ENCODE assay signal across 17 cellular contexts in genomic region chr16:15610369-15610871, GRCh38. TPM values are rescaled to one million over a fixed set of nuclear protein-coding genes. Genes with fewer than 3 reads are reported as not detected.
DNase-seq lines count a peak whose midpoint lies in the region; ATAC-seq and TF ChIP-seq lines count a peak whose summit lies in the region.
"Had no signal": no experiment of that assay in that cellular context is flagged by ENCODE, and none has a peak within 500 bp of the region (broad histone marks: within the 10 kb centered on the region; RNA-seq: fewer than 3 reads in every experiment).

No MANE protein-coding gene starts in this region.

- POLR2A ChIA-PET in activated CD4-positive, alpha-beta memory T cell treated with anti-CD3 and anti-CD28 coated beads for 36 hours (lab: Charles Lee), result interaction anchor here (0.7 to 1.0 kb wide), 3 partner anchors 10 to 444 kb away, joined by 3 read pairs; no protein-coding TSS in a partner anchor
- POLR2A ChIA-PET in activated CD4-positive, alpha-beta memory T cell treated with anti-CD3 and anti-CD28 coated beads, Interleukin-2, amount 10 ng/mL, durations not matched to agents 7 days and 5 days (lab: Charles Lee), result interaction anchor here (0.7 kb wide), 1 partner anchor 32 kb away, joined by 3 read pairs; the partner anchor contains the start of gene MARF1
- POLR2A ChIA-PET in naive thymus-derived CD4-positive, alpha-beta T cell (lab: Charles Lee), result interaction anchor here (0.6 kb wide), 1 partner anchor 15 kb away, joined by 4 read pairs; no protein-coding TSS in a partner anchor

- H3K27ac ChIP-seq in GM23248 (0 out of 2 replicates have a peak overlapping the region, but pooled peaks have one; percentile 1), brain microvascular endothelial cell (peak overlapping the region; percentile 14)
- H3K27ac ChIP-seq in naive thymus-derived CD4-positive, alpha-beta T cell (ENCODE audit: low read depth, low read length), result no peak overlapping the region
- H3K27ac ChIP-seq: KMS-11, prostate gland had no signal

- H3K4me1 Mint-ChIP-seq in activated CD4-positive, alpha-beta memory T cell treated with anti-CD3 and anti-CD28 coated beads for 36 hours (ENCODE audit: low read depth), result peaks cover 10% of the 10 kb centered on the region
- peaks cover 7% of the 10 kb centered on the region for H3K4me1 Mint-ChIP-seq in activated CD4-positive, alpha-beta memory T cell treated with anti-CD3 and anti-CD28 coated beads, Interleukin-2, amount 10 ng/mL, durations not matched to agents 7 days and 5 days
- H3K4me1 Mint-ChIP-seq in naive thymus-derived CD4-positive, alpha-beta T cell, result peaks cover 0 to 15% (median 4%) of the 10 kb centered on the region in 7 donors
- H3K4me1 Mint-ChIP-seq: nephron had no signal

- no peaks in the 10 kb centered on the region for H3K79me2 ChIP-seq in GM23248 (ENCODE audit: insufficient read depth)

- H3K4me3 ChIP-seq in GM23248 (no peak overlapping the region), brain microvascular endothelial cell (ENCODE audit: low read depth, low read length) (no peak overlapping the region)
- no peak overlapping the region for H3K4me3 ChIP-seq in naive thymus-derived CD4-positive, alpha-beta T cell (ENCODE audit: low read length)
- H3K4me3 ChIP-seq: lung, prostate gland had no signal

- in situ Hi-C loops in GM23248 (cut with MboI) (no loop called here), brain microvascular endothelial cell (cut with HindIII; ENCODE audit: low pct_ligation_motif_present, low sequenced_read_pairs) (no loop called here)

- no peak overlapping the region for H3K9ac ChIP-seq in GM23248
- H3K9ac ChIP-seq: KMS-11 had no signal

- no peaks in the 10 kb centered on the region for H3K9me2 ChIP-seq in GM23248 (ENCODE audit: insufficient read depth)

- peaks cover 9% of the 10 kb centered on the region for H3K4me1 ChIP-seq in GM23248 (ENCODE audit: insufficient read depth)
- no peaks in the 10 kb centered on the region for H3K4me1 ChIP-seq in naive thymus-derived CD4-positive, alpha-beta T cell (ENCODE audit: control insufficient read depth in 2 of 2, insufficient read depth in 2 of 2, low read length in 2 of 2)
- H3K4me1 ChIP-seq: prostate gland had no signal

- no peak for TF ChIP-seq CTCF in brain microvascular endothelial cell (IDR thresholded peaks at IDR 0.05; ENCODE audit: low read depth, low read length, missing control alignments)

- 80 to 81% methylated on average over 10 of the region's 10 CpGs for WGBS in GM23248 (ENCODE audit: low coverage in 1 of 2, low lambda C conversion rate in 2 of 2, missing lambda C conversion rate in 2 of 2), 2 experiments

- peak; percentile 55 for DNase-seq in activated CD4-positive, alpha-beta memory T cell treated with anti-CD3 and anti-CD28 coated beads for 36 hours
- no peak for DNase-seq in activated CD4-positive, alpha-beta memory T cell treated with anti-CD3 and anti-CD28 coated beads, Interleukin-2, amount 10 ng/mL, durations not matched to agents 7 days and 5 days
- DNase-seq in GM23248 (peak; percentile 75), brain microvascular endothelial cell (peak; percentile 47), myocyte (ENCODE audit: low read depth) (peak; percentile 43), DMS114 treated with DMSO at 0.1 percent for 48 hours (lab: John Stamatoyannopoulos, UW; ENCODE audit: unreplicated experiment) (no peak)
- no peak for DNase-seq in naive thymus-derived CD4-positive, alpha-beta T cell
- DNase-seq: activated CD8-positive, alpha-beta memory T cell treated with anti-CD3 and anti-CD28 coated beads, Interleukin-2, amount 10 ng/mL, durations not matched to agents 7 days and 5 days; CD8-positive, alpha-beta memory T cell; NCI-H2171 treated with DMSO at 0.1 percent for 48 hours; NCI-H774; stimulated activated CD4-positive, alpha-beta T cell treated with anti-CD3 and anti-CD28 coated beads, Interleukin-12 subunit alpha, Interleukin-12 subunit beta, amount 100 ng/mL, for 4 hours had no signal

- no peaks in the 10 kb centered on the region for H3K9me3 ChIP-seq in GM23248 (ENCODE audit: low read depth)
- H3K9me3 ChIP-seq in naive thymus-derived CD4-positive, alpha-beta T cell (ENCODE audit: control insufficient read depth in 2 of 3, low read length in 3 of 3), result no peaks in the 10 kb centered on the region
- H3K9me3 ChIP-seq: prostate gland had no signal

- no peaks in the 10 kb centered on the region for H3K9me3 Mint-ChIP-seq in activated CD4-positive, alpha-beta memory T cell treated with anti-CD3 and anti-CD28 coated beads for 36 hours
- no peaks in the 10 kb centered on the region for H3K9me3 Mint-ChIP-seq in activated CD4-positive, alpha-beta memory T cell treated with anti-CD3 and anti-CD28 coated beads, Interleukin-2, amount 10 ng/mL, durations not matched to agents 7 days and 5 days
- no peaks in the 10 kb centered on the region for H3K9me3 Mint-ChIP-seq in naive thymus-derived CD4-positive, alpha-beta T cell
- H3K9me3 Mint-ChIP-seq: CD8-positive, alpha-beta memory T cell; nephron had no signal

- H3K27ac Mint-ChIP-seq in activated CD4-positive, alpha-beta memory T cell treated with anti-CD3 and anti-CD28 coated beads for 36 hours, result peak overlapping the region; percentile 70
- no peak overlapping the region for H3K27ac Mint-ChIP-seq in activated CD4-positive, alpha-beta memory T cell treated with anti-CD3 and anti-CD28 coated beads, Interleukin-2, amount 10 ng/mL, durations not matched to agents 7 days and 5 days
- H3K27ac Mint-ChIP-seq in naive thymus-derived CD4-positive, alpha-beta T cell, result peak overlapping the region in 3 of 9 donors; percentile 18 to 51 (median 43)
- H3K27ac Mint-ChIP-seq: activated CD8-positive, alpha-beta memory T cell treated with anti-CD3 and anti-CD28 coated beads, Interleukin-2, amount 10 ng/mL, durations not matched to agents 7 days and 5 days; nephron had no signal

- no peaks in the 10 kb centered on the region for H3K27me3 Mint-ChIP-seq in activated CD4-positive, alpha-beta memory T cell treated with anti-CD3 and anti-CD28 coated beads for 36 hours
- no peaks in the 10 kb centered on the region for H3K27me3 Mint-ChIP-seq in activated CD4-positive, alpha-beta memory T cell treated with anti-CD3 and anti-CD28 coated beads, Interleukin-2, amount 10 ng/mL, durations not matched to agents 7 days and 5 days
- no peaks in the 10 kb centered on the region for H3K27me3 Mint-ChIP-seq in naive thymus-derived CD4-positive, alpha-beta T cell
- H3K27me3 Mint-ChIP-seq: activated CD8-positive, alpha-beta memory T cell treated with anti-CD3 and anti-CD28 coated beads, Interleukin-2, amount 10 ng/mL, durations not matched to agents 7 days and 5 days; CD8-positive, alpha-beta memory T cell had no signal

- H3K36me3 Mint-ChIP-seq in activated CD4-positive, alpha-beta memory T cell treated with anti-CD3 and anti-CD28 coated beads for 36 hours, result peaks cover 53% of the 10 kb centered on the region
- peaks cover 76% of the 10 kb centered on the region for H3K36me3 Mint-ChIP-seq in activated CD4-positive, alpha-beta memory T cell treated with anti-CD3 and anti-CD28 coated beads, Interleukin-2, amount 10 ng/mL, durations not matched to agents 7 days and 5 days (ENCODE audit: low read depth)
- H3K36me3 Mint-ChIP-seq in naive thymus-derived CD4-positive, alpha-beta T cell, result peaks cover 19 to 65% (median 44%) of the 10 kb centered on the region in 5 donors

- H3K27me3 ChIP-seq in GM23248 (replicated peaks; ENCODE audit: insufficient read depth) (no peaks in the 10 kb centered on the region), brain microvascular endothelial cell (replicated peaks) (no peaks in the 10 kb centered on the region)
- no peaks in the 10 kb centered on the region for H3K27me3 ChIP-seq in naive thymus-derived CD4-positive, alpha-beta T cell (ENCODE audit: control insufficient read depth in 2 of 2, insufficient read depth in 2 of 2, low read length in 2 of 2)

- H3K36me3 ChIP-seq in GM23248 (ENCODE audit: low read depth), result peaks cover 38% of the 10 kb centered on the region
- peaks cover 31% of the 10 kb centered on the region for H3K36me3 ChIP-seq in brain microvascular endothelial cell (replicated peaks)
- H3K36me3 ChIP-seq in naive thymus-derived CD4-positive, alpha-beta T cell (ENCODE audit: control insufficient read depth in 2 of 3, insufficient read depth in 3 of 3, low read length in 3 of 3), result peaks cover 27 to 88% (median 28%) of the 10 kb centered on the region in 3 experiments
- H3K36me3 ChIP-seq: prostate gland had no signal

- no peak overlapping the region for H2AFZ ChIP-seq in GM23248

- no peak overlapping the region for H3K4me2 ChIP-seq in GM23248 (ENCODE audit: unreplicated experiment)
- H3K4me2 ChIP-seq: KMS-11 had no signal

- no peaks in the 10 kb centered on the region for H4K20me1 ChIP-seq in GM23248 (ENCODE audit: insufficient read depth)

- no peak for ATAC-seq in HG02610 (IDR thresholded peaks at IDR 0.05; ENCODE audit: unreplicated experiment)
- no peak for ATAC-seq in naive thymus-derived CD4-positive, alpha-beta T cell
- ATAC-seq: activated CD8-positive, alpha-beta memory T cell treated with anti-CD3 and anti-CD28 coated beads, Interleukin-2, amount 10 ng/mL, durations not matched to agents 7 days and 5 days had no signal

- CTCF ChIA-PET in activated CD4-positive, alpha-beta memory T cell treated with anti-CD3 and anti-CD28 coated beads for 36 hours (lab: Charles Lee), result interaction anchor here (0.9 to 1.0 kb wide), 2 partner anchors 24 to 183 kb away, joined by 3 read pairs; no protein-coding TSS in a partner anchor
- CTCF ChIA-PET in activated CD4-positive, alpha-beta memory T cell treated with anti-CD3 and anti-CD28 coated beads, Interleukin-2, amount 10 ng/mL, durations not matched to agents 7 days and 5 days (lab: Charles Lee), result no interaction called here
- CTCF ChIA-PET in naive thymus-derived CD4-positive, alpha-beta T cell (lab: Charles Lee), result no interaction called here

- no peak overlapping the region for H3K4me3 Mint-ChIP-seq in activated CD4-positive, alpha-beta memory T cell treated with anti-CD3 and anti-CD28 coated beads for 36 hours
- no peak overlapping the region for H3K4me3 Mint-ChIP-seq in activated CD4-positive, alpha-beta memory T cell treated with anti-CD3 and anti-CD28 coated beads, Interleukin-2, amount 10 ng/mL, durations not matched to agents 7 days and 5 days
- no peak overlapping the region for H3K4me3 Mint-ChIP-seq in naive thymus-derived CD4-positive, alpha-beta T cell
- H3K4me3 Mint-ChIP-seq: activated CD8-positive, alpha-beta memory T cell treated with anti-CD3 and anti-CD28 coated beads, Interleukin-2, amount 10 ng/mL, durations not matched to agents 7 days and 5 days; CD8-positive, alpha-beta memory T cell; nephron had no signal

- peaks cover 13% of the 10 kb centered on the region; the same call in 1 of the 2 replicates for H3F3A ChIP-seq in GM23248 (ENCODE audit: insufficient read depth)

- intact Hi-C loops in activated CD4-positive, alpha-beta memory T cell treated with anti-CD3 and anti-CD28 coated beads for 36 hours (cut with micrococcal nuclease), result no loop called here
- intact Hi-C loops in naive thymus-derived CD4-positive, alpha-beta T cell (cut with micrococcal nuclease), result no loop called here

RNA-seq across cellular contexts. Expression of gene MARF1, which starts 32.5 kb away (rescaled TPM):
- total RNA-seq in activated CD4-positive, alpha-beta memory T cell treated with anti-CD3 and anti-CD28 coated beads for 36 hours, result 10 to 100 TPM; 61.9 to 62.6 TPM
- total RNA-seq in activated CD4-positive, alpha-beta memory T cell treated with anti-CD3 and anti-CD28 coated beads, Interleukin-2, amount 10 ng/mL, durations not matched to agents 7 days and 5 days, result 10 to 100 TPM; 85.4 to 85.5 TPM
- 12.8 and 20.1 TPM in 2 replicates for total RNA-seq in GM23248 (2014; rRNA removed; shearing (Covaris generic))
- polyA plus RNA-seq in GM23248 (2016; fragmentation: Nextera tagmentation; extraction: Ambion mirVana), result 9.2 and 9.7 TPM in 2 replicates
- 12.3 and 16.2 TPM in 2 replicates for total RNA-seq in myocyte
- polyA plus RNA-seq in myocyte (2012), result 15.8 TPM
- 100 to 1,000 TPM in 4 of 5 experiments, 10 to 100 TPM in 1; 93.0 to 259 (median 185) TPM for total RNA-seq in naive thymus-derived CD4-positive, alpha-beta T cell
- polyA plus RNA-seq in naive thymus-derived CD4-positive, alpha-beta T cell, result 10 to 100 TPM; 12.5 to 17.3 TPM

RNA-seq across cellular contexts. Expression of gene NDE1, which starts 39.6 kb away (rescaled TPM):
- total RNA-seq in activated CD4-positive, alpha-beta memory T cell treated with anti-CD3 and anti-CD28 coated beads for 36 hours, result 100 to 1,000 TPM; 117 to 119 TPM
- 100 to 1,000 TPM; 115 to 133 TPM for total RNA-seq in activated CD4-positive, alpha-beta memory T cell treated with anti-CD3 and anti-CD28 coated beads, Interleukin-2, amount 10 ng/mL, durations not matched to agents 7 days and 5 days
- total RNA-seq in GM23248 (2014; rRNA removed; shearing (Covaris generic)), result 27.6 and 31.2 TPM in 2 replicates
- polyA plus RNA-seq in GM23248 (2016; fragmentation: Nextera tagmentation; extraction: Ambion mirVana), result 33.6 and 37.8 TPM in 2 replicates
- total RNA-seq in myocyte, result 6.5 and 10.7 TPM in 2 replicates
- 14.6 TPM for polyA plus RNA-seq in myocyte (2012)
- 100 to 1,000 TPM in 4 of 5 experiments, 10 to 100 TPM in 1; 100.0 to 128 (median 114) TPM for total RNA-seq in naive thymus-derived CD4-positive, alpha-beta T cell
- polyA plus RNA-seq in naive thymus-derived CD4-positive, alpha-beta T cell, result 10 to 100 TPM; 34.9 to 68.2 TPM

Comparison
In these comparisons a context has a peak if more than half of its experiments do, and no peak if none do; other contexts are left out.
1. DNase-seq: peak in activated CD4-positive, alpha-beta memory T cell treated with anti-CD3 and anti-CD28 coated beads for 36 hours (single experiment), GM23248 (single experiment), brain microvascular endothelial cell (single experiment) and myocyte (single experiment); none in activated CD4-positive, alpha-beta memory T cell treated with anti-CD3 and anti-CD28 coated beads, Interleukin-2, amount 10 ng/mL, durations not matched to agents 7 days and 5 days (single experiment), DMS114 treated with DMSO at 0.1 percent for 48 hours (single experiment) and naive thymus-derived CD4-positive, alpha-beta T cell (0 of 9).